Comparison of ENCODE assay signal across 9 cellular contexts in genomic region chr12:52691076-52691764, GRCh38. TPM values are rescaled to one million over a fixed set of nuclear protein-coding genes. Genes with fewer than 3 reads are reported as not detected.
A peak's percentile ranks its signal among the peaks of the same experiment; 100 is the strongest.
DNase-seq lines count a peak whose midpoint lies in the region; ATAC-seq and TF ChIP-seq lines count a peak whose summit lies in the region.
"Had no signal": no experiment of that assay in that cellular context is flagged by ENCODE, and none has a peak within 500 bp of the region (broad histone marks: within the 10 kb centered on the region; RNA-seq: fewer than 3 reads in every experiment).

No MANE protein-coding gene starts in this region.

- intact Hi-C loops in left ventricle myocardium inferior (cut with micrococcal nuclease) = no loop called here

- H3K9me3 ChIP-seq in left ventricle myocardium inferior (replicated peaks) = no peaks in the 10 kb centered on the region

- ATAC-seq in HG02610 (IDR thresholded peaks at IDR 0.05; ENCODE audit: unreplicated experiment) = no peak

- H3K4me1 ChIP-seq in left ventricle myocardium inferior = peaks cover 10% of the 10 kb centered on the region

- H3K4me3 ChIP-seq in left ventricle myocardium inferior = peak overlapping the region; percentile 51

- DNase-seq in NCI-H2029 (lab: John Stamatoyannopoulos, UW) (peak; percentile 24), NCI-H2029 treated with DMSO at 0.1 percent for 48 hours (lab: John Stamatoyannopoulos, UW) (no peak), activated T-cell treated with anti-CD3 and anti-CD28 coated beads for 48 hours (ENCODE audit: low read depth) (peak; percentile 32), left ventricle myocardium inferior (no peak), NOMO-1 treated with dmso at 0.1 percent for 144 hours (lab: John Stamatoyannopoulos, UW; ENCODE audit: unreplicated experiment) (no peak), NCI-H1694 (lab: John Stamatoyannopoulos, UW) (no peak)
- peak; percentile 16 to 29 for DNase-seq in stimulated activated CD4-positive, alpha-beta T cell treated with anti-CD3 and anti-CD28 coated beads, Interleukin-12 subunit alpha, Interleukin-12 subunit beta, amount 100 ng/mL, for 24 hours (ENCODE audit: low read depth in 2 of 2)

- H3K36me3 ChIP-seq in left ventricle myocardium inferior = no peaks in the 10 kb centered on the region

- no peak overlapping the region for H3K27ac ChIP-seq in left ventricle myocardium inferior (replicated peaks)

- peaks cover 86% of the 10 kb centered on the region for H3K27me3 ChIP-seq in left ventricle myocardium inferior (ENCODE audit: low read depth)

- TF ChIP-seq CTCF in left ventricle myocardium inferior (IDR thresholded peaks at IDR 0.05; ENCODE audit: borderline replicate concordance) = no peak

RNA-seq across cellular contexts. Expression of gene KRT1, which starts 11.0 kb away (rescaled TPM):
- not detected for total RNA-seq in left ventricle myocardium inferior
- total RNA-seq: myocyte had no signal

RNA-seq across cellular contexts. Expression of gene KRT77, which starts 12.1 kb away (rescaled TPM):
- total RNA-seq in left ventricle myocardium inferior = not detected
- total RNA-seq: myocyte had no signal

RNA-seq across cellular contexts. Expression of gene KRT2, which starts 39.2 kb away (rescaled TPM):
- total RNA-seq in left ventricle myocardium inferior = not detected
- total RNA-seq: myocyte had no signal

Comparison
In these comparisons a context has a peak if more than half of its experiments do, and no peak if none do; other contexts are left out.
1. DNase-seq: peak in NCI-H2029 (single experiment), activated T-cell treated with anti-CD3 and anti-CD28 coated beads for 48 hours (single experiment) and stimulated activated CD4-positive, alpha-beta T cell treated with anti-CD3 and anti-CD28 coated beads, Interleukin-12 subunit alpha, Interleukin-12 subunit beta, amount 100 ng/mL, for 24 hours (2 of 2); none in NCI-H2029 treated with DMSO at 0.1 percent for 48 hours (single experiment), left ventricle myocardium inferior (single experiment), NOMO-1 treated with dmso at 0.1 percent for 144 hours (single experiment) and NCI-H1694 (single experiment).